17 cellular contexts compared by ENCODE assay signal in the genomic region with DNA sequence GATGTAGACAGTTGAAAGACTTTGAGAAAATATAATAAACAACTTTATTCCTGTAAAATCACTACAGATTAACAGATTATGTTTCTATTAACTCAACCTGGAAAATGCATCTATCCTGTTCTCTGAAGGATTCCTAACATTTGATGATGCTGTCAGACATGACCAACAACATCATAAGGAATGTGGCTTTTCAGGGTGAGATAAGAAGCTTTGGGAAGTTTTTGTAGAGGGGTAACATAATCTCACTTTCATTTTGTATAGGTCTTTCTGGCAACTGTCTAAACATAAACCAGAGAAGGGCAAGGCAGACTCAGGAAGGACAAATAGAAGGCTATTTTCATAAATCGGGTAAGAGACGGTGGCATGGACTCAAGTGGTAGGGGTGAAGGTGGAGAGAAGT.
"Had no signal": no experiment of that assay in that cellular context is flagged by ENCODE, and none has a peak within 500 bp of the region (broad histone marks: within the 10 kb centered on the region; RNA-seq: fewer than 3 reads in every experiment).

No MANE protein-coding gene starts in this region.

- H3K9me3 Mint-ChIP-seq: activated T-helper 1 cell treated with anti-CD3 and anti-CD28 coated beads, Interleukin-12 subunit alpha, Interleukin-12 subunit beta, Interleukin-2, Interleukin-4 antibody, amounts not matched to agents 30 ng/mL and 10 ng/mL and 1 ng/mL, durations not matched to agents 14 hours and 24 hours and 36 hours; stimulated activated memory B cell treated with anti-CD40 and anti-IgM and Interleukin-4, amounts not matched to agents 10 μg/mL and 1 μg/mL and 100 μg/mL, for 72 hours had no signal

- H3K36me3 Mint-ChIP-seq: mesothelial cell of epicardium; stimulated activated memory B cell treated with anti-CD40 and anti-IgM and Interleukin-4, amounts not matched to agents 10 μg/mL and 1 μg/mL and 100 μg/mL, for 72 hours; WTC11 had no signal

- H3K9me3 ChIP-seq: colonic mucosa, right atrium auricular region, spleen had no signal

- H3K27me3 Mint-ChIP-seq: stimulated activated memory B cell treated with anti-CD40 and anti-IgM and Interleukin-4, amounts not matched to agents 10 μg/mL and 1 μg/mL and 100 μg/mL, for 72 hours had no signal

- H3K27ac Mint-ChIP-seq: activated T-helper 1 cell treated with anti-CD3 and anti-CD28 coated beads, Interleukin-12 subunit alpha, Interleukin-12 subunit beta, Interleukin-2, Interleukin-4 antibody, amounts not matched to agents 30 ng/mL and 10 ng/mL and 1 ng/mL, durations not matched to agents 14 hours and 24 hours and 36 hours; mesothelial cell of epicardium; WTC11 had no signal

- H3K36me3 ChIP-seq: cardiac muscle cell, colonic mucosa, right atrium auricular region, spleen had no signal

- H2AFZ ChIP-seq: hepatocyte had no signal

- H3K27ac ChIP-seq: cardiac muscle cell, colonic mucosa, hepatocyte, right atrium auricular region, spleen had no signal

- DNase-seq: activated CD4-positive, alpha-beta T cell treated with anti-CD3 and anti-CD28 coated beads for 48 hours; activated naive CD4-positive, alpha-beta T cell; aorta; colonic mucosa; effector CD4-positive, alpha-beta T cell; kidney glomerular epithelial cell; posterior cingulate gyrus; spleen; stimulated activated CD4-positive, alpha-beta T cell treated with anti-CD3 and anti-CD28 coated beads, Interleukin-1b, Interleukin-23, amount 100 ng/mL, for 48 hours; substantia nigra had no signal

- H3K4me2 ChIP-seq: hepatocyte had no signal

- H3K79me2 ChIP-seq: hepatocyte had no signal

- ATAC-seq: stimulated activated memory B cell treated with anti-CD40 and anti-IgM and Interleukin-4, amounts not matched to agents 10 μg/mL and 1 μg/mL and 100 μg/mL, for 72 hours; WTC11 had no signal

- H3K4me1 ChIP-seq: colonic mucosa had no signal

- H3K4me3 ChIP-seq: cardiac muscle cell, colonic mucosa, hepatocyte, right atrium auricular region, spleen had no signal

- H3K4me1 Mint-ChIP-seq: mesothelial cell of epicardium, WTC11 had no signal

- H3K4me3 Mint-ChIP-seq: activated T-helper 1 cell treated with anti-CD3 and anti-CD28 coated beads, Interleukin-12 subunit alpha, Interleukin-12 subunit beta, Interleukin-2, Interleukin-4 antibody, amounts not matched to agents 30 ng/mL and 10 ng/mL and 1 ng/mL, durations not matched to agents 14 hours and 24 hours and 36 hours; mesothelial cell of epicardium; stimulated activated memory B cell treated with anti-CD40 and anti-IgM and Interleukin-4, amounts not matched to agents 10 μg/mL and 1 μg/mL and 100 μg/mL, for 72 hours; WTC11 had no signal

- H3K27me3 ChIP-seq: cardiac muscle cell, colonic mucosa, hepatocyte, right atrium auricular region, spleen had no signal
